1 cellular context compared by ENCODE assay signal in the genomic region with DNA sequence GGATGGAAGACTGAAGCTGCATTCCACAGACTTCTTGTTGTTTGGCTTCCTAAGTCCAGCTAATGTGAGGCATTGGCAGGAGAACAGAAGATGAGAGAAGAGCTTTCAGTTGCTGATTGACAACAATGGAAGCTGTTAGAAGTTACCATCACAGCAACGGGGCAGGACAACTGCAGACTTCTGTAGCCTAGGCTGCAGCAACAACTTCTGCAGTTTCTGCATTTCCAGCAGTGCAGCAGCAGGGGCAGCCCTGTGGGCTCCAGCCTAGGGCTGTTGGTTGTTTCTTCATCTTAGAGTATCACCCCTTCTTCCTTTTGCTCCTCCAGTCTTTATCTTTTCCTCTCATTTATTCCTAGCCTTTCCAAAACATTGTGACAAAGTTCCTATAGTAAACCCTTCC.
TF ChIP-seq lines count a peak whose summit lies in the region.

No MANE protein-coding gene starts in this region.

TF ChIP-seq in WTC11, 78 proteins besides CTCF, POLR2A, EP300 and RAD21 (continued from another document):
- TF ChIP-seq ZBTB43 (CRISPR knock-in tag; IDR thresholded peaks at IDR 0.05) = no peak
- no peak for TF ChIP-seq MXD4 (CRISPR knock-in tag; IDR thresholded peaks at IDR 0.05; ENCODE audit: borderline replicate concordance)
- TF ChIP-seq ZSCAN18 (CRISPR knock-in tag; IDR thresholded peaks at IDR 0.05) = no peak
- no peak for TF ChIP-seq TCF7 (CRISPR knock-in tag; IDR thresholded peaks at IDR 0.05; ENCODE audit: low read depth)
- no peak for TF ChIP-seq SMAD3 (CRISPR knock-in tag; IDR thresholded peaks at IDR 0.05; ENCODE audit: borderline replicate concordance)
- no peak for TF ChIP-seq AFF4 (CRISPR knock-in tag; IDR thresholded peaks at IDR 0.05; ENCODE audit: borderline replicate concordance)
TF ChIP-seq in WTC11: peak in this region for 0.
